ENCODE assay signal across 12 cellular contexts in the genomic region with DNA sequence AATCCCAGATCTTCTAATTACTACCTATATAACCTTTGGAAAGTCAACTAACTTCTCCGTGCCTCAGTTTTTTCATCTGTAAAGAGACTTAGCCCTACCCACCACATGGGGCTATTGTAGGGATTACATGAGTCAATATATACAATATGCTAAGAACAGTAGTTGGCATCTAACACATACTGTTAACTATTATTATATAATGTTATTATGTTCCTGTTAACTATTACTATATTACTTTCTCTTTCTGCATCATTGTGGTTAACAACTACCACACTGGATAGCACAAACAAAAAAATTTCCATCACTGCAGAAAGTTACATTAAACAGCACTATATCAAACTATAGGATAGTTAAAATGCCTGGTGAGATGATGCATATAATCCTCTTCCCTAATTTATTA. TPM values are rescaled to one million over a fixed set of nuclear protein-coding genes. Genes with fewer than 3 reads are reported as not detected.
DNase-seq lines count a peak whose midpoint lies in the region; ATAC-seq, FAIRE-seq and TF ChIP-seq lines count a peak whose summit lies in the region.
"Had no signal": no experiment of that assay in that cellular context is flagged by ENCODE, and none has a peak within 500 bp of the region (broad histone marks: within the 10 kb centered on the region; RNA-seq: fewer than 3 reads in every experiment).

No MANE protein-coding gene starts in this region.

- H3K36me3 ChIP-seq in KOPT-K1 (ENCODE audit: insufficient read depth, low read length), result no peaks in the 10 kb centered on the region
- H3K36me3 ChIP-seq: tibial artery had no signal

- no peak for TF ChIP-seq EP300 in A549 (IDR thresholded peaks at IDR 0.05)

- H3K27ac ChIP-seq in A549, result no peak overlapping the region
- H3K27ac ChIP-seq in KOPT-K1 (ENCODE audit: low read depth, low read length, poor library complexity, severe bottlenecking), result peak overlapping the region; percentile 4
- H3K27ac ChIP-seq: tibial artery had no signal

- no peak for FAIRE-seq in A549 (lab: Jason Lieb, UNC)

- ATAC-seq in A549 (no peak), GM21423 (IDR thresholded peaks at IDR 0.05; ENCODE audit: unreplicated experiment) (peak; percentile 54)

- POLR2A ChIA-PET in A549 (lab: Yijun Ruan, JAX), result no interaction called here
- POLR2A ChIA-PET in GM10248 (lab: Yijun Ruan, JAX), result no interaction called here

- H3K9me3 ChIP-seq in A549, result no peaks in the 10 kb centered on the region
- H3K9me3 ChIP-seq in KOPT-K1 (ENCODE audit: insufficient read depth, low read length, poor library complexity, severe bottlenecking), result no peaks in the 10 kb centered on the region
- H3K9me3 ChIP-seq: tibial artery had no signal

- no peak for TF ChIP-seq POLR2A in A549 (IDR thresholded peaks at IDR 0.05; ENCODE audit: low read length)

- peaks cover 21% of the 10 kb centered on the region; the same call in 2 of the 3 replicates for H3K4me1 ChIP-seq in A549

- CTCF ChIA-PET in A549 (lab: Yijun Ruan, JAX), result no interaction called here
- CTCF ChIA-PET in GM10248 (lab: Yijun Ruan, JAX), result interaction anchor here (1.7 to 3.2 kb wide), 3 partner anchors 8 to 20 kb away, joined by 4 to 13 read pairs (median 8); no protein-coding TSS in a partner anchor

- TF ChIP-seq RAD21 in A549 (conservative IDR thresholded peaks at IDR 0.05 in 1 of 2, IDR thresholded peaks at IDR 0.05 in 1 of 2), result no peak

- no peak overlapping the region for H3K4me3 ChIP-seq in A549
- no peak overlapping the region for H3K4me3 ChIP-seq in fibroblast of mammary gland (ENCODE audit: control insufficient read depth, low read depth, low read length)
- H3K4me3 ChIP-seq: tibial artery had no signal

- H3K4me2 ChIP-seq in A549, result 0 out of 3 replicates have a peak overlapping the region, but pooled peaks have one; percentile 25

- in situ Hi-C loops in GM13977 (cut with MboI; ENCODE audit: low pct_unique_long_range_greater_than_20kb, low sequenced_read_pairs, unreplicated experiment), result loop anchor here (25.0 kb wide), 1 partner anchor 341 kb away; no protein-coding TSS in a partner anchor

- intact Hi-C loops in posterior cingulate gyrus (cut with DNase I), result no loop called here

- 85% methylated on average over 1 of the region's 1 CpG for WGBS in A549 (ENCODE audit: missing lambda C conversion rate)

- DNase-seq in A549 (ENCODE audit: low read depth in 1 of 2, low spot score in 1 of 2) (no peak), fibroblast of mammary gland (ENCODE audit: low read depth) (peak; percentile 7), posterior cingulate gyrus (no peak), GM10248 (ENCODE audit: extremely low spot score) (no peak), midbrain (lab: John Stamatoyannopoulos, UW) (no peak), GM13977 (ENCODE audit: low spot score) (no peak)
- DNase-seq: activated T-cell treated with anti-CD3 and anti-CD28 coated beads, Interleukin-2, amount 50 U/mL, for 48 hours; cortex of kidney; stimulated activated CD4-positive, alpha-beta T cell treated with anti-CD3 and anti-CD28 coated beads, Interleukin-4, amount 100 ng/mL, for 1 hour; tibial artery had no signal

- no peak for TF ChIP-seq CTCF in A549 (IDR thresholded peaks at IDR 0.05)
- no peak for TF ChIP-seq CTCF in fibroblast of mammary gland (conservative IDR thresholded peaks at IDR 0.05; ENCODE audit: control insufficient read depth, insufficient read depth, low read depth, low read length)
- no peak for TF ChIP-seq CTCF in GM10248 (IDR thresholded peaks at IDR 0.05; ENCODE audit: control extremely low read depth, extremely low read depth, low read depth, missing control alignments)
- no peak for TF ChIP-seq CTCF in GM13977 (IDR thresholded peaks at IDR 0.05; ENCODE audit: extremely low read depth, insufficient read depth, missing control alignments)

TF ChIP-seq in A549, 52 proteins besides CTCF, POLR2A, EP300 and RAD21:
- TF ChIP-seq JUNB (IDR thresholded peaks at IDR 0.05) (no peak), MAFK (IDR thresholded peaks at IDR 0.05; ENCODE audit: partially characterized antibody) (no peak), RARB (CRISPR knock-in tag; IDR thresholded peaks at IDR 0.05) (no peak), CHD2 (IDR thresholded peaks at IDR 0.05; ENCODE audit: low read length, partially characterized antibody) (no peak), RNF2 (IDR thresholded peaks at IDR 0.05; ENCODE audit: borderline replicate concordance, low read depth) (no peak), ESRRA (IDR thresholded peaks at IDR 0.05; ENCODE audit: borderline replicate concordance, low read length) (no peak), HOXB13 (CRISPR knock-in tag; IDR thresholded peaks at IDR 0.05; ENCODE audit: low read depth) (no peak), CBX2 (IDR thresholded peaks at IDR 0.05; ENCODE audit: borderline replicate concordance, low read depth) (no peak)
- TF ChIP-seq, protein P1, sequence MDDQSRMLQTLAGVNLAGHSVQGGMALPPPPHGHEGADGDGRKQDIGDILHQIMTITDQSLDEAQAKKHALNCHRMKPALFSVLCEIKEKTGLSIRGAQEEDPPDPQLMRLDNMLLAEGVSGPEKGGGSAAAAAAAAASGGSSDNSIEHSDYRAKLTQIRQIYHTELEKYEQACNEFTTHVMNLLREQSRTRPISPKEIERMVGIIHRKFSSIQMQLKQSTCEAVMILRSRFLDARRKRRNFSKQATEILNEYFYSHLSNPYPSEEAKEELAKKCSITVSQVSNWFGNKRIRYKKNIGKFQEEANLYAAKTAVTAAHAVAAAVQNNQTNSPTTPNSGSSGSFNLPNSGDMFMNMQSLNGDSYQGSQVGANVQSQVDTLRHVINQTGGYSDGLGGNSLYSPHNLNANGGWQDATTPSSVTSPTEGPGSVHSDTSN (IDR thresholded peaks at IDR 0.05), result no peak
- TF ChIP-seq, protein P2, sequence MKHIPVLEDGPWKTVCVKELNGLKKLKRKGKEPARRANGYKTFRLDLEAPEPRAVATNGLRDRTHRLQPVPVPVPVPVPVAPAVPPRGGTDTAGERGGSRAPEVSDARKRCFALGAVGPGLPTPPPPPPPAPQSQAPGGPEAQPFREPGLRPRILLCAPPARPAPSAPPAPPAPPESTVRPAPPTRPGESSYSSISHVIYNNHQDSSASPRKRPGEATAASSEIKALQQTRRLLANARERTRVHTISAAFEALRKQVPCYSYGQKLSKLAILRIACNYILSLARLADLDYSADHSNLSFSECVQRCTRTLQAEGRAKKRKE (CRISPR knock-in tag; IDR thresholded peaks at IDR 0.05; ENCODE audit: low read depth), result no peak

RNA-seq across cellular contexts. Expression of gene STAG1, which starts 23.7 kb away (rescaled TPM):
- polyA plus RNA-seq in A549 (2011; rRNA removed), result 14.8 and 19.2 TPM in 2 replicates
- 2.9 and 3.0 TPM in 2 replicates for polyA plus RNA-seq in A549 (2012; cell fraction: cytosol; rRNA removed)
- polyA plus RNA-seq in A549 (2012; cell fraction: nucleus; rRNA removed), result 1.9 and 3.0 TPM in 2 replicates
- polyA plus RNA-seq in A549 (2017; fragmentation: RNase III; extraction: RNeasy Plus Mini Kit Qiagen cat#74134 plus additional on column Dnase treatment), result 10.8 to 12.8 TPM (median 11.3 TPM) in 3 replicates
- 10.9 and 11.6 TPM in 2 replicates for polyA minus RNA-seq in A549 (2011; rRNA and poly(A)+ RNA removed)
